In genomic region chrX:152656890-152657289, GRCh38 we compare ENCODE assay signal across 21 cellular contexts. TPM values are rescaled to one million over a fixed set of nuclear protein-coding genes. Genes with fewer than 3 reads are reported as not detected.
"Had no signal": no experiment of that assay in that cellular context is flagged by ENCODE, and none has a peak within 500 bp of the region (broad histone marks: within the 10 kb centered on the region; RNA-seq: fewer than 3 reads in every experiment).

No MANE protein-coding gene starts in this region.

- DNase-seq: KBM-7, MG63, NCI-H1092 treated with DMSO at 0.1 percent for 48 hours, NCI-H1436, NCI-H187, NCI-H2029, NCI-H2081 treated with DMSO at 0.1 percent for 48 hours, NCI-H2171, NCI-H226, NCI-H446, NCI-H510A, NCI-H524 treated with DMSO at 0.1 percent for 48 hours, NCI-H69, NCI-H774, Right ventricle myocardium superior, RPMI8226, SIG-M5 had no signal

- H3K27me3 ChIP-seq: MG63, SJSA1 had no signal

- H3K27ac ChIP-seq: SJSA1, SK-N-MC had no signal

- H3K4me3 ChIP-seq: MG63, SJSA1, SK-N-MC had no signal

- H3K4me1 ChIP-seq: SJSA1 had no signal

- H3K36me3 ChIP-seq: MG63, SJSA1 had no signal

- H3K9me3 ChIP-seq: MG63, SJSA1 had no signal

- FAIRE-seq: HTR-8/SVneo, RCC 7860 had no signal

RNA-seq across cellular contexts. Expression of gene GABRQ, which starts 19.2 kb away (rescaled TPM):
- total RNA-seq: Right ventricle myocardium superior had no signal

RNA-seq across cellular contexts. Expression of gene MAGEA3, which starts 41.7 kb away (rescaled TPM):
- total RNA-seq: Right ventricle myocardium superior had no signal

RNA-seq across cellular contexts. Expression of gene CSAG2, which starts 52.2 kb away (rescaled TPM):
- total RNA-seq: Right ventricle myocardium superior, SJSA1 had no signal

RNA-seq across cellular contexts. Expression of gene MAGEA2B, which starts 57.5 kb away (rescaled TPM):
- total RNA-seq: Right ventricle myocardium superior, SJSA1 had no signal
